1 cellular context compared by ENCODE assay signal in genomic region chr17:79748296-79749099, GRCh38.
TF ChIP-seq lines count a peak whose summit lies in the region.

No MANE protein-coding gene starts in this region.

TF ChIP-seq in IMR-90, 13 proteins besides CTCF, POLR2A, EP300 and RAD21:
- TF ChIP-seq ELK1 (IDR thresholded peaks at IDR 0.05; ENCODE audit: borderline replicate concordance, low read depth, low read length) (no peak), CEBPB (IDR thresholded peaks at IDR 0.05; ENCODE audit: low read depth, low read length) (no peak), RFX5 (IDR thresholded peaks at IDR 0.05; ENCODE audit: low read depth, low read length) (no peak), USF2 (IDR thresholded peaks at IDR 0.05; ENCODE audit: low read depth, low read length) (no peak), MXI1 (IDR thresholded peaks at IDR 0.05; ENCODE audit: borderline replicate concordance, low read depth, low read length) (no peak), FOS (IDR thresholded peaks at IDR 0.05; ENCODE audit: low read depth, low read length) (no peak), MAZ (IDR thresholded peaks at IDR 0.05; ENCODE audit: borderline replicate concordance, low read depth, low read length) (no peak), CHD1 (IDR thresholded peaks at IDR 0.05; ENCODE audit: low read depth, low read length) (no peak), SMC3 (IDR thresholded peaks at IDR 0.05; ENCODE audit: low read depth, low read length) (no peak), RCOR1 (IDR thresholded peaks at IDR 0.05; ENCODE audit: insufficient replicate concordance, low read length) (no peak), BHLHE40 (IDR thresholded peaks at IDR 0.05; ENCODE audit: low read depth, low read length) (no peak), NFE2L2 (IDR thresholded peaks at IDR 0.05; ENCODE audit: low read depth, low read length) (no peak), MAFK (IDR thresholded peaks at IDR 0.05; ENCODE audit: low read depth, low read length) (no peak)
